Comparison of ENCODE assay signal across 20 cellular contexts in genomic region chr4:170399894-170400293, GRCh38.
DNase-seq lines count a peak whose midpoint lies in the region; ATAC-seq and TF ChIP-seq lines count a peak whose summit lies in the region.
"Had no signal": no experiment of that assay in that cellular context is flagged by ENCODE, and none has a peak within 500 bp of the region (broad histone marks: within the 10 kb centered on the region; RNA-seq: fewer than 3 reads in every experiment).

No MANE protein-coding gene starts in this region.

- no TSS peak for BruUV-seq in PC-3 (replicated peaks; lab: Mats Ljungman, UMichigan)

- no peaks in the 10 kb centered on the region for H3K4me1 Mint-ChIP-seq in stimulated activated naive B cell treated with anti-CD40 and anti-IgM and Interleukin-4, amounts not matched to agents 10 μg/mL and 1 μg/mL and 100 μg/mL, for 72 hours

- H3K4me2 ChIP-seq in PC-3 (ENCODE audit: low read length) = peak overlapping the region; percentile 33; the same call in 1 of the 2 replicates
- H3K4me2 ChIP-seq: KMS-11 had no signal

- H3K9me3 ChIP-seq in PC-3 (ENCODE audit: low read length) (no peaks in the 10 kb centered on the region), vagina (no peaks in the 10 kb centered on the region)
- H3K9me3 ChIP-seq: BE2C, Caco-2 had no signal

- intact Hi-C loops in PC-3 (cut with micrococcal nuclease) (no loop called here), vagina (cut with DNase I) (no loop called here)

- no peak for TF ChIP-seq POLR2A in vagina (IDR thresholded peaks at IDR 0.05)

- H3K27me3 ChIP-seq in PC-3 (ENCODE audit: low read length) (no peaks in the 10 kb centered on the region), vagina (no peaks in the 10 kb centered on the region)

- H3K4me1 ChIP-seq in PC-3 (ENCODE audit: insufficient read depth, low read length) (peaks cover 26% of the 10 kb centered on the region), vagina (no peaks in the 10 kb centered on the region)
- H3K4me1 ChIP-seq: BE2C, Caco-2 had no signal

- H3F3A ChIP-seq in PC-3 (ENCODE audit: low read length, unreplicated experiment) = no peaks in the 10 kb centered on the region

- CTCF ChIA-PET in PC-3 (lab: Charles Lee) = no interaction called here

- no peaks in the 10 kb centered on the region for H3K27me3 Mint-ChIP-seq in stimulated activated naive B cell treated with anti-CD40 and anti-IgM and Interleukin-4, amounts not matched to agents 10 μg/mL and 1 μg/mL and 100 μg/mL, for 72 hours
- H3K27me3 Mint-ChIP-seq: CD4-positive, alpha-beta T cell had no signal

- H3K27ac Mint-ChIP-seq in stimulated activated naive B cell treated with anti-CD40 and anti-IgM and Interleukin-4, amounts not matched to agents 10 μg/mL and 1 μg/mL and 100 μg/mL, for 72 hours = no peak overlapping the region
- H3K27ac Mint-ChIP-seq: CD4-positive, alpha-beta T cell; HFFc6 had no signal

- no peaks in the 10 kb centered on the region for H3K36me3 Mint-ChIP-seq in stimulated activated naive B cell treated with anti-CD40 and anti-IgM and Interleukin-4, amounts not matched to agents 10 μg/mL and 1 μg/mL and 100 μg/mL, for 72 hours

- DNase-seq in Caki2 (ENCODE audit: low read depth) (peak; percentile 22), PC-3 (peak; percentile 56), fibroblast of villous mesenchyme (ENCODE audit: low read depth) (peak; percentile 20), renal cortical epithelial cell (ENCODE audit: low read depth) (peak; percentile 61), activated T-cell treated with anti-CD3 and anti-CD28 coated beads for 4 hours (no peak), vagina (ENCODE audit: extremely low spot score in 2 of 2) (no peak)
- no peak for DNase-seq in stimulated activated naive B cell treated with anti-CD40 and anti-IgM and Interleukin-4, amounts not matched to agents 10 μg/mL and 1 μg/mL and 100 μg/mL, for 72 hours
- DNase-seq: BE2C; Caco-2; CD4-positive, alpha-beta T cell; EL; HFFc6; NCI-H1417; NCI-H187 treated with DMSO at 0.1 percent for 48 hours; NCI-H345; NCI-H526; SHP77 had no signal

- TF ChIP-seq CTCF in PC-3 (conservative IDR thresholded peaks at IDR 0.05; ENCODE audit: low read depth, low read length) (no peak), fibroblast of villous mesenchyme (IDR thresholded peaks at IDR 0.05; ENCODE audit: insufficient read depth, low read depth, low read length) (no peak), vagina (IDR thresholded peaks at IDR 0.05) (no peak)

- POLR2A ChIA-PET in PC-3 (lab: Charles Lee; ENCODE audit: unreplicated experiment) = no interaction called here

- H4K20me1 ChIP-seq in PC-3 (ENCODE audit: low read length) = no peaks in the 10 kb centered on the region

- H3K4me3 ChIP-seq in PC-3 (ENCODE audit: low read length) = no peak overlapping the region
- H3K4me3 ChIP-seq in fibroblast of villous mesenchyme (ENCODE audit: low read depth, low read length) = no peak overlapping the region
- H3K4me3 ChIP-seq in vagina = no peak overlapping the region
- H3K4me3 ChIP-seq: SK-N-MC had no signal

- H3K4me3 Mint-ChIP-seq in stimulated activated naive B cell treated with anti-CD40 and anti-IgM and Interleukin-4, amounts not matched to agents 10 μg/mL and 1 μg/mL and 100 μg/mL, for 72 hours = no peak overlapping the region
- H3K4me3 Mint-ChIP-seq: CD4-positive, alpha-beta T cell; HFFc6 had no signal

- H3K36me3 ChIP-seq in PC-3 (ENCODE audit: low read depth, low read length) (no peaks in the 10 kb centered on the region), vagina (no peaks in the 10 kb centered on the region)
- H3K36me3 ChIP-seq: BE2C had no signal

- no peaks in the 10 kb centered on the region for H3K9me2 ChIP-seq in PC-3 (replicated peaks; ENCODE audit: low read length)

- peak; percentile 67 for ATAC-seq in PC-3
- ATAC-seq in stimulated activated naive B cell treated with anti-CD40 and anti-IgM and Interleukin-4, amounts not matched to agents 10 μg/mL and 1 μg/mL and 100 μg/mL, for 72 hours (replicated peaks) = no peak
- ATAC-seq: HepG2 had no signal

- H3K9ac ChIP-seq in PC-3 (ENCODE audit: low read length) = no peak overlapping the region
- H3K9ac ChIP-seq: KMS-11 had no signal

- peaks cover 3 to 11% of the 10 kb centered on the region in 2 donors for H3K9me3 Mint-ChIP-seq in stimulated activated naive B cell treated with anti-CD40 and anti-IgM and Interleukin-4, amounts not matched to agents 10 μg/mL and 1 μg/mL and 100 μg/mL, for 72 hours

- peak overlapping the region; percentile 68 for H3K27ac ChIP-seq in PC-3 (ENCODE audit: low read length)
- H3K27ac ChIP-seq in vagina = no peak overlapping the region
- H3K27ac ChIP-seq: KMS-11, SK-N-MC had no signal

- H2AFZ ChIP-seq in PC-3 (ENCODE audit: low read length) = no peak overlapping the region

- H3K79me2 ChIP-seq in PC-3 (ENCODE audit: low read length) = no peaks in the 10 kb centered on the region

- in situ Hi-C loops in Caki2 (cut with HindIII; ENCODE audit: low pct_unique_long_range_greater_than_20kb, low sequenced_read_pairs) = no loop called here

Comparison
In these comparisons a context has a peak if more than half of its experiments do, and no peak if none do; other contexts are left out.
1. DNase-seq: peak in Caki2 (single experiment), PC-3 (single experiment), fibroblast of villous mesenchyme (single experiment) and renal cortical epithelial cell (single experiment); none in activated T-cell treated with anti-CD3 and anti-CD28 coated beads for 4 hours (single experiment), stimulated activated naive B cell treated with anti-CD40 and anti-IgM and Interleukin-4, amounts not matched to agents 10 μg/mL and 1 μg/mL and 100 μg/mL, for 72 hours (single experiment) and vagina (0 of 2).